In genomic region chr16:57630931-57631845, GRCh38 we compare ENCODE assay signal across 1 cellular context.
TF ChIP-seq lines count a peak whose summit lies in the region.

No MANE protein-coding gene starts in this region.

TF ChIP-seq in K562, 482 proteins besides CTCF, POLR2A, EP300 and RAD21:
- TF ChIP-seq NFIX (CRISPR knock-in tag; IDR thresholded peaks at IDR 0.05; ENCODE audit: low read depth) = no peak
- TF ChIP-seq ZNF740 (CRISPR knock-in tag; IDR thresholded peaks at IDR 0.05) = 0 out of 2 replicates have a peak, but pooled peaks have one; percentile 68
- TF ChIP-seq ZNF740 (tag; IDR thresholded peaks at IDR 0.05) = no peak
- TF ChIP-seq ZC3H4 (CRISPR knock-in tag; IDR thresholded peaks at IDR 0.05; ENCODE audit: borderline replicate concordance) = 0 out of 2 replicates have a peak, but pooled peaks have one; percentile 52
- no peak for TF ChIP-seq NFIC (IDR thresholded peaks at IDR 0.05)
- TF ChIP-seq FOXA1 (IDR thresholded peaks at IDR 0.05; ENCODE audit: borderline replicate concordance) = no peak
- TF ChIP-seq SRSF9 (IDR thresholded peaks at IDR 0.05; ENCODE audit: borderline replicate concordance, low read depth, low read length) = no peak
- no peak for TF ChIP-seq CREB1 (IDR thresholded peaks at IDR 0.05)
- TF ChIP-seq CREB1 (CRISPR knock-in tag; IDR thresholded peaks at IDR 0.05) = no peak
TF ChIP-seq in K562: peak in this region for 2.
